Comparison of ENCODE assay signal across 8 cellular contexts in the genomic region with DNA sequence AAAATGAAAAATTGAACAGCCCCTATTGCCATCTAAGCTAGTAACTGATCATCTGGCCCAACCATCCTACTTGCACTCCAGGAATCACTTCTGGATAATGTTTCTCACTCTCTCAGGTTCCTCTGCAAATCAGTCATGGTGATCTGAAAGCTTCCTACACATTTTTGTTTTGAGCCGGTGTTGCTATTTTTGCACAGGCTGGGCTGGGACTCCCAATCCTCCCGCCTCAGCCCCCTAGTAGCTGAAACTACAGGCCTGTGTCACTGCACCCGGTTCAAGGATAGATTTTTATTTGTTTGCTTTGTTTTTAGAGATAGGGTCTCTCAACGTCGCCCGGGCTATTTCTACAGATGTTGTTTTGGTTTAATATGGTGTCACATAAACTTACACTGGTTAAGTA. TPM values are rescaled to one million over a fixed set of nuclear protein-coding genes. Genes with fewer than 3 reads are reported as not detected.
DNase-seq lines count a peak whose midpoint lies in the region; ATAC-seq lines count a peak whose summit lies in the region.

No MANE protein-coding gene starts in this region.

- peaks cover 0 to 7% (median 0%) of the 10 kb centered on the region in 9 donors for H3K9me3 Mint-ChIP-seq in naive thymus-derived CD8-positive, alpha-beta T cell

- ATAC-seq in GM18511 (IDR thresholded peaks at IDR 0.05; ENCODE audit: unreplicated experiment): peak; percentile 28
- ATAC-seq in HG02610 (IDR thresholded peaks at IDR 0.05; ENCODE audit: unreplicated experiment): peak; percentile 39
- peak; percentile 15 to 24 for ATAC-seq in naive thymus-derived CD8-positive, alpha-beta T cell
- no peak for ATAC-seq in sciatic nerve

- POLR2A ChIA-PET in naive thymus-derived CD8-positive, alpha-beta T cell (lab: Charles Lee): interaction anchor here (1.0 to 2.6 kb wide), 4 partner anchors 19 to 413 kb away, joined by 3 to 16 read pairs (median 4); partner anchors contain the start of gene IVNS1ABP

- H3K27ac Mint-ChIP-seq in naive thymus-derived CD8-positive, alpha-beta T cell: peak overlapping the region; percentile 84 to 99 (median 90)

- H3K27me3 Mint-ChIP-seq in naive thymus-derived CD8-positive, alpha-beta T cell: peaks cover 0 to 12% (median 1%) of the 10 kb centered on the region in 5 donors

- intact Hi-C loops in sciatic nerve (cut with DNase I): no loop called here

- H3K36me3 Mint-ChIP-seq in naive thymus-derived CD8-positive, alpha-beta T cell: peaks cover 0 to 7% (median 0%) of the 10 kb centered on the region in 3 donors

- H3K4me3 Mint-ChIP-seq in naive thymus-derived CD8-positive, alpha-beta T cell: peak overlapping the region; percentile 73 to 86 (median 78)

- peak; percentile 21 for DNase-seq in UCSD-AML1 (lab: John Stamatoyannopoulos, UW; ENCODE audit: unreplicated experiment)
- no peak for DNase-seq in naive thymus-derived CD8-positive, alpha-beta T cell
- no peak for DNase-seq in sciatic nerve (ENCODE audit: low spot score)
- DNase-seq in NCI-H526 treated with DMSO at 0.1 percent for 48 hours (lab: John Stamatoyannopoulos, UW): no peak
- DNase-seq in activated CD8-positive, alpha-beta memory T cell treated with anti-CD3 and anti-CD28 coated beads for 24 hours: no peak
- no peak for DNase-seq in activated CD4-positive, alpha-beta T cell treated with anti-CD3 and anti-CD28 coated beads, Interleukin-2, amount 50 U/mL, for 1 hour

- peaks cover 10 to 28% (median 19%) of the 10 kb centered on the region in 4 donors for H3K4me1 Mint-ChIP-seq in naive thymus-derived CD8-positive, alpha-beta T cell

RNA-seq across cellular contexts. Expression of gene HMCN1, which starts 40.5 kb away (rescaled TPM):
- under 1 TPM; 0.14 to 0.26 TPM for total RNA-seq in naive thymus-derived CD8-positive, alpha-beta T cell
- polyA plus RNA-seq in naive thymus-derived CD8-positive, alpha-beta T cell: not detected
- 6.9 TPM for total RNA-seq in sciatic nerve
